ENCODE assay signal across 25 cellular contexts in the genomic region with DNA sequence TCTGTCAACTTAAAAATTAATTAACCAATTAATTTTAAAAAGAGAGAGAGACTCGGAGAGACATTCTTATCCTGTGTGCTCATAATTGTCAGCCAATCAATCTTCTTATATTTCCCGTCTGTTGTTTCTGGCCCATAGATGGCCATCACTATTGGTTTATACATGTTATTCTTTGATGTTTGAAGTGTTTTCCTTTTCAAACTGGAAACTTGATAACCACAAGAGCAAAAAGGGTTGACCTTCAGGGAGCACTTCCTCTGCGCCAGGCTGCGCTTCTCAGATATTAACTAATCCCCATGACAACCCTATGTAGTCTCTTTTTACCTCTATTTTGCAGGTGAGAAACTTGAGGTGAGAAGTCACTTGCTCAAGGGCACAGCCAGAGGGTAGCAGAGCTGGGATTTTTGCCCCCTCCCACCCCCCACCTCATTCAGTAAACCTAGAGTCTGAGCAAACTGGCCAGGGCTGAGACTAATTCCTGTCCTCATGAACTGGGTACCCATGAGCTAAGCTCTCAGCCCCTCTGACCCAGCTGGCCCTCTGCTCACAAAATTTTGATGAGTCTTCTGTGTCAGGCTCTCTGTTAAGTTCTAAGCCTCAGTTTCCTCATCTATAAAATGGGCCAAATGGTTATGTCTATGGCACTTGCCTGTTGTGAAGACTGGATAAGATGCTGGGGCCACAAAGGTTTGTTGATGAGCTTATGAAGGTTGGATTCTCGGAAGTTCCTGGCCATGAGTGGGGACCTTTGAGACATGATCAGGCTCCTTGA.
DNase-seq lines count a peak whose midpoint lies in the region; ATAC-seq, FAIRE-seq and TF ChIP-seq lines count a peak whose summit lies in the region.
"Had no signal": no experiment of that assay in that cellular context is flagged by ENCODE, and none has a peak within 500 bp of the region (broad histone marks: within the 10 kb centered on the region; RNA-seq: fewer than 3 reads in every experiment).

No MANE protein-coding gene starts in this region.

- in situ Hi-C loops in HepG2 (cut with HindIII; ENCODE audit: extremely low pct_ligation_motif_present, low pct_unique_long_range_greater_than_20kb): no loop called here

- H3K4me1 ChIP-seq in HepG2 (ENCODE audit: insufficient read depth, low read length) (no peaks in the 10 kb centered on the region), right lobe of liver (no peaks in the 10 kb centered on the region), liver (ENCODE audit: control insufficient read depth in 4 of 4, insufficient read depth in 4 of 4, low read length in 3 of 4) (no peaks in the 10 kb centered on the region)

- no peak for FAIRE-seq in HepG2 (lab: Jason Lieb, UNC)
- FAIRE-seq: endothelial cell of umbilical vein, H1 had no signal

- H2AFZ ChIP-seq in HepG2 (ENCODE audit: low read length): no peak overlapping the region

- no peak overlapping the region for H3K9ac ChIP-seq in HepG2 (ENCODE audit: insufficient read depth, low read depth, low read length)
- no peak overlapping the region for H3K9ac ChIP-seq in liver (ENCODE audit: low read depth in 1 of 2, low read length in 2 of 2)

- CTCF ChIA-PET in HepG2 (lab: Yijun Ruan, JAX; ENCODE audit: low intra/inter-chr PET ratio, low total read pairs): interaction anchor here (0.6 kb wide), 1 partner anchor 912 kb away, joined by 3 read pairs; no protein-coding TSS in a partner anchor

- ATAC-seq in HepG2 (no peak), right lobe of liver (no peak)
- ATAC-seq: activated CD4-positive, alpha-beta T cell treated with anti-CD3 and anti-CD28 coated beads for 36 hours; CD8-positive, alpha-beta T cell had no signal

- TF ChIP-seq POLR2A in HepG2 (IDR thresholded peaks at IDR 0.05; ENCODE audit: insufficient read depth in 1 of 2, low read depth in 2 of 2, low read length in 2 of 2): no peak
- no peak for TF ChIP-seq POLR2A in right lobe of liver (IDR thresholded peaks at IDR 0.05)

- no peak for TF ChIP-seq EP300 in HepG2 (IDR thresholded peaks at IDR 0.05; ENCODE audit: low read depth in 2 of 2, low read length in 2 of 2)
- TF ChIP-seq EP300 in HepG2 (CRISPR knock-in tag; IDR thresholded peaks at IDR 0.05; ENCODE audit: borderline replicate concordance): no peak

- DNase-seq in DMS153 (lab: John Stamatoyannopoulos, UW): peak; percentile 18
- DNase-seq in DMS153 treated with DMSO at 0.1 percent for 48 hours (lab: John Stamatoyannopoulos, UW; ENCODE audit: unreplicated experiment): no peak
- no peak for DNase-seq in HepG2 (ENCODE audit: low spot score)
- DNase-seq in right lobe of liver: no peak
- DNase-seq in ureter (ENCODE audit: low spot score): peak; percentile 20
- no peak for DNase-seq in GDM1 (lab: John Stamatoyannopoulos, UW)
- DNase-seq in A172 (ENCODE audit: low spot score): no peak
- DNase-seq: activated CD4-positive, alpha-beta T cell treated with anti-CD3 and anti-CD28 coated beads for 36 hours; activated naive CD8-positive, alpha-beta T cell treated with anti-CD3 and anti-CD28 coated beads, Interleukin-2, amount 10 ng/mL, durations not matched to agents 7 days and 5 days; AML-193; DMS79; dorsolateral prefrontal cortex; IMR-90; naive B cell; NCI-H2107; NCI-H524 treated with DMSO at 0.1 percent for 48 hours; stimulated activated CD4-positive, alpha-beta T cell treated with anti-CD3 and anti-CD28 coated beads, Interleukin-1b, Interleukin-23, amount 100 ng/mL, for 48 hours had no signal

- H3K9me3 ChIP-seq in HepG2 (ENCODE audit: low read length): no peaks in the 10 kb centered on the region
- H3K9me3 ChIP-seq in right lobe of liver: no peaks in the 10 kb centered on the region
- H3K9me3 ChIP-seq in liver (ENCODE audit: control insufficient read depth in 4 of 4, low read length in 3 of 4): no peaks in the 10 kb centered on the region
- H3K9me3 ChIP-seq: upper lobe of left lung had no signal

- no peak for TF ChIP-seq CTCF in HepG2 (CRISPR knock-in tag; IDR thresholded peaks at IDR 0.05)
- no peak for TF ChIP-seq CTCF in right lobe of liver (IDR thresholded peaks at IDR 0.05)
- no peak for TF ChIP-seq CTCF in liver (IDR thresholded peaks at IDR 0.05; ENCODE audit: low read depth, low read length, missing input control)

- 46% methylated on average over 5 of the region's 5 CpGs for WGBS in HepG2 (ENCODE audit: low lambda C conversion rate)
- 67% methylated on average over 4 of the region's 5 CpGs for WGBS in right lobe of liver (ENCODE audit: insufficient coverage, low coverage, low lambda C conversion rate, missing lambda C conversion rate)
- WGBS in liver: 87% methylated on average over 5 of the region's 5 CpGs

- intact Hi-C loops in HepG2 (cut with micrococcal nuclease; ENCODE audit: unreplicated experiment) (no loop called here), right lobe of liver (cut with DNase I) (no loop called here)

- peaks cover 0 to 11% of the 10 kb centered on the region in 2 experiments; a peak in 3 of 5 replicates for H3K27me3 ChIP-seq in HepG2 (ENCODE audit: control insufficient read depth in 1 of 2, insufficient read depth in 2 of 2, low read length in 2 of 2)
- no peaks in the 10 kb centered on the region for H3K27me3 ChIP-seq in right lobe of liver
- no peaks in the 10 kb centered on the region for H3K27me3 ChIP-seq in liver (ENCODE audit: control insufficient read depth in 4 of 4, insufficient read depth in 4 of 4, low read length in 3 of 4)
- H3K27me3 ChIP-seq: dorsolateral prefrontal cortex, upper lobe of left lung had no signal

- no peaks in the 10 kb centered on the region for H3K79me2 ChIP-seq in HepG2 (ENCODE audit: insufficient read depth, low read length)

- no peak overlapping the region for H3K4me3 ChIP-seq in HepG2 (replicated peaks in 1 of 3; ENCODE audit: insufficient read depth in 1 of 3, low read depth in 2 of 3, low read length in 3 of 3)
- H3K4me3 ChIP-seq in right lobe of liver: no peak overlapping the region
- H3K4me3 ChIP-seq in liver (ENCODE audit: low read depth in 1 of 3, low read length in 3 of 3): no peak overlapping the region
- H3K4me3 ChIP-seq: dorsolateral prefrontal cortex, SK-N-MC, skin epidermis, upper lobe of left lung had no signal

- no peaks in the 10 kb centered on the region for H3K36me3 ChIP-seq in HepG2 (replicated peaks in 1 of 2; ENCODE audit: control insufficient read depth in 1 of 2, insufficient read depth in 2 of 2, low read length in 2 of 2)
- H3K36me3 ChIP-seq in right lobe of liver: no peaks in the 10 kb centered on the region
- H3K36me3 ChIP-seq in liver (ENCODE audit: control insufficient read depth in 4 of 4, insufficient read depth in 3 of 4, low read depth in 1 of 4, low read length in 3 of 4): no peaks in the 10 kb centered on the region
- H3K36me3 ChIP-seq: upper lobe of left lung had no signal

- no peak for TF ChIP-seq RAD21 in HepG2 (CRISPR knock-in tag; IDR thresholded peaks at IDR 0.05)
- no peak for TF ChIP-seq RAD21 in liver (IDR thresholded peaks at IDR 0.05)

- BruUV-seq in HepG2 (replicated peaks; lab: Mats Ljungman, UMichigan): no TSS peak

- H3K4me2 ChIP-seq in HepG2 (ENCODE audit: low read depth, low read length): no peak overlapping the region

- H3K27ac ChIP-seq in HepG2 (ENCODE audit: extremely low read length, insufficient read depth, low read length): no peak overlapping the region
- H3K27ac ChIP-seq in right lobe of liver: no peak overlapping the region
- H3K27ac ChIP-seq in liver (ENCODE audit: low read depth in 1 of 2, low read length in 2 of 2): no peak overlapping the region
- H3K27ac ChIP-seq: 22Rv1, dorsolateral prefrontal cortex, SK-N-MC, skin epidermis had no signal

- POLR2A ChIA-PET in HepG2 (lab: Yijun Ruan, JAX): no interaction called here

- H4K20me1 ChIP-seq in HepG2 (ENCODE audit: insufficient read depth, low read length): no peaks in the 10 kb centered on the region

TF ChIP-seq in HepG2, 621 proteins besides CTCF, POLR2A, EP300 and RAD21 (continues in another document):
- TF ChIP-seq CREB3 (CRISPR knock-in tag; IDR thresholded peaks at IDR 0.05): no peak
- no peak for TF ChIP-seq RAD51 (IDR thresholded peaks at IDR 0.05; ENCODE audit: borderline replicate concordance)
- peak; percentile 51; the same call in 1 of the 2 replicates for TF ChIP-seq ZNF629 (CRISPR knock-in tag; conservative IDR thresholded peaks at IDR 0.05)

TF ChIP-seq in liver, 16 proteins besides CTCF, POLR2A, EP300 and RAD21:
- TF ChIP-seq EGR1 (IDR thresholded peaks at IDR 0.05; ENCODE audit: low read depth in 2 of 2) (no peak), JUND (IDR thresholded peaks at IDR 0.05) (no peak), FOXA1 (IDR thresholded peaks at IDR 0.05) (no peak), NR2F2 (IDR thresholded peaks at IDR 0.05) (peak; percentile 39), TAF1 (conservative IDR thresholded peaks at IDR 0.05) (no peak)

Comparison
In these comparisons a context has a peak if more than half of its experiments do, and no peak if none do; other contexts are left out.
1. DNase-seq: peak in DMS153 (single experiment) and ureter (single experiment); none in DMS153 treated with DMSO at 0.1 percent for 48 hours (single experiment), HepG2 (single experiment), right lobe of liver (0 of 3), GDM1 (single experiment) and A172 (single experiment).